25 cellular contexts compared by ENCODE assay signal in the genomic region with DNA sequence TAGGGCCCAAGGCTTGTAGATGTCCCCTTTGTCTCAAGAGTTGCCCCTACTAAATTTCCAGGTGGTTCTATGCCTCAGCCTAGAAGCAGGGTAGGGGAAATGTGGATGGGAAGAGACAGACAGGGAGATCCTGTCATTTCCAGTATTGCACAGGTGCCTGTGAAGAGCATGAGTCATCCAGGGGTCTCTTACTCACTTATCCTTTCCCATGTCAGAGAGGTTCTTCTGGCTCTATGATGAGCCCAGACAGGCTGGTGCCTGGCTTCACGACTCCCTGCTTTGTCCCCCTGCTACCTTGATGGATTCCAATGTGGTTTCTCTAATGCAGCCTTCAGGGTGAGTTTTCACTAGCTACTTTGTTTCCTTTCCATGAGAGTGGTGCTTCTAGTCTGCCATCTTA.
"Had no signal": no experiment of that assay in that cellular context is flagged by ENCODE, and none has a peak within 500 bp of the region (broad histone marks: within the 10 kb centered on the region; RNA-seq: fewer than 3 reads in every experiment).

No MANE protein-coding gene starts in this region.

- H3K4me2 ChIP-seq: neural progenitor cell, smooth muscle cell had no signal

- H3K27ac ChIP-seq: coronary artery, esophagus squamous epithelium, gastrocnemius medialis, left lung, neural progenitor cell, prostate gland, right atrium auricular region, stomach, thyroid gland had no signal

- DNase-seq: dermis blood vessel endothelial cell; effector memory CD4-positive, alpha-beta T cell; erythroblast; esophagus squamous epithelium; gastrocnemius medialis; head of caudate nucleus; kidney; left cardiac atrium; left lung; mesendoderm; midbrain; naive thymus-derived CD4-positive, alpha-beta T cell; stimulated activated CD4-positive, alpha-beta T cell treated with anti-CD3 and anti-CD28 coated beads, Interleukin-12 subunit alpha, Interleukin-12 subunit beta, amount 100 ng/mL, for 4 hours; stimulated activated CD4-positive, alpha-beta T cell treated with anti-CD3 and anti-CD28 coated beads, Interleukin-1b, Interleukin-23, amount 100 ng/mL, for 48 hours; stimulated activated CD4-positive, alpha-beta T cell treated with anti-CD3 and anti-CD28 coated beads, Interleukin-4, amount 100 ng/mL, for 1 hour; stimulated activated CD8-positive, alpha-beta memory T cell treated with anti-CD3 and anti-CD28 coated beads, Interleukin-4, amount 100 ng/mL, for 48 hours; stimulated activated naive CD4-positive, alpha-beta T cell treated with Interleukin-2 at 50 U/mL for 16 hours; stomach; thyroid gland had no signal

- H3K27me3 ChIP-seq: esophagus squamous epithelium, gastrocnemius medialis, left lung, neural progenitor cell, right atrium auricular region, stomach, thyroid gland had no signal

- H3K9me3 ChIP-seq: esophagus squamous epithelium, gastrocnemius medialis, prostate gland, right atrium auricular region, thyroid gland had no signal

- H3K9ac ChIP-seq: neural progenitor cell had no signal

- H3K4me3 ChIP-seq: coronary artery, esophagus squamous epithelium, gastrocnemius medialis, left lung, neural progenitor cell, prostate gland, right atrium auricular region, smooth muscle cell, stomach, thyroid gland had no signal

- ATAC-seq: gastrocnemius medialis; left cardiac atrium; left lung; naive thymus-derived CD4-positive, alpha-beta T cell; sciatic nerve had no signal

- H3K36me3 ChIP-seq: gastrocnemius medialis, neural progenitor cell, prostate gland, right atrium auricular region, thyroid gland had no signal

- H2AFZ ChIP-seq: neural progenitor cell had no signal

- H3K4me1 ChIP-seq: esophagus squamous epithelium, gastrocnemius medialis, left lung, neural progenitor cell, prostate gland, right atrium auricular region, stomach, thyroid gland had no signal
